ENCODE assay signal across 19 cellular contexts in the genomic region with DNA sequence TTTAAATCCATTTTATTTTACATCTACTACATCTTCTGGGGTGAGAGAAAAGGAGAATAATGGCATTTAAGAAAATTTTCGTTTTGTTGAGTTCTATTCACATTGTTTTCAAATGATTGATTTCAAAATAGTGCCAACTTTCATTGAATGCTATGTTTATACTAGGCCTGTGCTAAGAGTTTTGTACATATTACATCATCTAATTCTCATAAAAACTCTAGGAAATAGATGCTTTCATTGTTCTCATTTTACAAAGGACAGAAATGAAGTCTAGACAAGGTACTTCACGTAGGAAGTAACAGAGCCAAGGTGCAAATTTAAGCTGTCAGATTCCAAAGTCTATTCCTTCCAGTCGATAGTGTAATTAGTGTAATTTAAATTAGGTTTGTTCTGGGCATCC.
"Had no signal": no experiment of that assay in that cellular context is flagged by ENCODE, and none has a peak within 500 bp of the region (broad histone marks: within the 10 kb centered on the region; RNA-seq: fewer than 3 reads in every experiment).

No MANE protein-coding gene starts in this region.

- H3K4me1 ChIP-seq: gastroesophageal sphincter, left ventricle myocardium inferior, pancreas, sigmoid colon, stomach, testis, upper lobe of left lung had no signal

- H3K36me3 ChIP-seq: gastroesophageal sphincter, left ventricle myocardium inferior, pancreas, sigmoid colon, stomach, upper lobe of left lung had no signal

- DNase-seq: activated CD4-positive, alpha-beta T cell treated with anti-CD3 and anti-CD28 coated beads, Interleukin-2, amount 10 ng/mL, durations not matched to agents 24 days and 14 days; activated CD4-positive, CD25-positive, alpha-beta regulatory T cell; activated CD8-positive, alpha-beta memory T cell treated with anti-CD3 and anti-CD28 coated beads, Interleukin-2, amount 50 U/mL, for 48 hours; activated gamma-delta T cell; activated T-cell treated with anti-CD3 and anti-CD28 coated beads, Interleukin-2, amount 50 U/mL, for 72 hours; amygdala; cortex of kidney; effector CD8-positive, alpha-beta T cell; left ventricle myocardium inferior; naive thymus-derived CD8-positive, alpha-beta T cell; pancreas; sigmoid colon; stimulated activated CD4-positive, alpha-beta T cell treated with anti-CD3 and anti-CD28 coated beads, Interleukin-12 subunit alpha, Interleukin-12 subunit beta, amount 100 ng/mL, for 4 hours; stimulated activated CD4-positive, alpha-beta T cell treated with anti-CD3 and anti-CD28 coated beads, Interleukin-2, amount 100 ng/mL, for 24 hours; stomach; testis; upper lobe of left lung had no signal

- ATAC-seq: activated T-cell treated with anti-CD3 and anti-CD28 coated beads, Interleukin-2, amount 50 U/mL, for 72 hours; gastroesophageal sphincter; naive thymus-derived CD8-positive, alpha-beta T cell; pancreas had no signal

- FAIRE-seq: islet of Langerhans, pancreas had no signal

- H3K27ac ChIP-seq: gastroesophageal sphincter, left ventricle myocardium inferior, pancreas, sigmoid colon, stomach, testis, upper lobe of left lung had no signal

- H3K9me3 ChIP-seq: gastroesophageal sphincter, left ventricle myocardium inferior, pancreas, sigmoid colon, stomach, testis, upper lobe of left lung had no signal

- H3K27me3 ChIP-seq: gastroesophageal sphincter, pancreas, sigmoid colon, stomach, testis, upper lobe of left lung had no signal

- H3K4me3 ChIP-seq: gastroesophageal sphincter, left ventricle myocardium inferior, pancreas, sigmoid colon, stomach, testis, upper lobe of left lung had no signal
